In genomic region chr21:42833439-42833815, GRCh38 we compare ENCODE assay signal across 9 cellular contexts. TPM values are rescaled to one million over a fixed set of nuclear protein-coding genes. Genes with fewer than 3 reads are reported as not detected.
DNase-seq lines count a peak whose midpoint lies in the region; ATAC-seq, FAIRE-seq and TF ChIP-seq lines count a peak whose summit lies in the region.
"Had no signal": no experiment of that assay in that cellular context is flagged by ENCODE, and none has a peak within 500 bp of the region (broad histone marks: within the 10 kb centered on the region; RNA-seq: fewer than 3 reads in every experiment).

No MANE protein-coding gene starts in this region.

- H3K9me2 ChIP-seq in hepatocyte (replicated peaks; ENCODE audit: insufficient read depth), result no peaks in the 10 kb centered on the region

- H3K79me2 ChIP-seq in hepatocyte, result no peaks in the 10 kb centered on the region

- CTCF ChIA-PET in A549 (lab: Yijun Ruan, JAX), result interaction anchor here (0.7 to 1.1 kb wide), 2 partner anchors 41 to 194 kb away, joined by 3 read pairs; no protein-coding TSS in a partner anchor

- no peak for FAIRE-seq in A549 (lab: Jason Lieb, UNC)
- FAIRE-seq in GM19239 (lab: Jason Lieb, UNC), result peak; percentile 8

- no peak for TF ChIP-seq POLR2A in A549 (IDR thresholded peaks at IDR 0.05; ENCODE audit: low read length)

- TF ChIP-seq RAD21 in A549 (conservative IDR thresholded peaks at IDR 0.05 in 1 of 2, IDR thresholded peaks at IDR 0.05 in 1 of 2), result no peak

- 0 out of 3 replicates have a peak, but pooled peaks have one; percentile 23 for TF ChIP-seq CTCF in A549 (IDR thresholded peaks at IDR 0.05)
- peak; percentile 43 for TF ChIP-seq CTCF in hepatocyte (IDR thresholded peaks at IDR 0.05; ENCODE audit: poor library complexity)

- no peaks in the 10 kb centered on the region for H3K36me3 ChIP-seq in hepatocyte (replicated peaks; ENCODE audit: insufficient read depth, low read depth)

- no peak overlapping the region for H2AFZ ChIP-seq in hepatocyte

- no peaks in the 10 kb centered on the region for H3K4me1 ChIP-seq in A549
- no peaks in the 10 kb centered on the region for H3K4me1 ChIP-seq in hepatocyte (ENCODE audit: insufficient read depth)

- no peak for TF ChIP-seq EP300 in A549 (IDR thresholded peaks at IDR 0.05)

- H3K4me3 ChIP-seq in A549, result no peak overlapping the region
- H3K4me3 ChIP-seq in hepatocyte, result no peak overlapping the region
- H3K4me3 ChIP-seq: skin epidermis had no signal

- peak; percentile 62 to 65 for ATAC-seq in A549

- H4K20me1 ChIP-seq in hepatocyte (ENCODE audit: insufficient read depth, poor library complexity, severe bottlenecking), result no peaks in the 10 kb centered on the region

- DNase-seq in A549 (ENCODE audit: low read depth in 1 of 2, low spot score in 1 of 2) (peak; percentile 38 to 61), GM19239 (ENCODE audit: insufficient read length, low spot score) (no peak), NCI-H526 treated with DMSO at 0.1 percent for 48 hours (lab: John Stamatoyannopoulos, UW) (peak; percentile 61), hepatocyte (ENCODE audit: low spot score) (peak; percentile 55), foreskin melanocyte (no peak), middle frontal gyrus (ENCODE audit: extremely low spot score, low spot score) (no peak)
- peak; percentile 78 for DNase-seq in activated CD8-positive, alpha-beta memory T cell treated with anti-CD3 and anti-CD28 coated beads, Interleukin-2, amount 50 U/mL, for 48 hours
- peak; percentile 17 to 59 (median 33) for DNase-seq in stimulated activated CD4-positive, alpha-beta T cell treated with anti-CD3 and anti-CD28 coated beads, TNF-alpha, amount 100 ng/mL, for 24 hours (ENCODE audit: low read depth in 3 of 3)

- H3K27ac ChIP-seq in A549 (no peak overlapping the region), hepatocyte (no peak overlapping the region)
- H3K27ac ChIP-seq: skin epidermis had no signal

- H3K27me3 ChIP-seq in hepatocyte, result no peaks in the 10 kb centered on the region

- peaks cover 10% of the 10 kb centered on the region; the same call in 2 of the 3 replicates for H3K9me3 ChIP-seq in A549
- no peaks in the 10 kb centered on the region for H3K9me3 ChIP-seq in hepatocyte (ENCODE audit: low read depth)

- H3K4me2 ChIP-seq in A549 (no peak overlapping the region), hepatocyte (no peak overlapping the region)

- 47% methylated on average over 11 of the region's 11 CpGs for WGBS in A549 (ENCODE audit: missing lambda C conversion rate)
- 62% methylated on average over 11 of the region's 11 CpGs for WGBS in hepatocyte (ENCODE audit: low lambda C conversion rate, missing lambda C conversion rate)

- POLR2A ChIA-PET in A549 (lab: Yijun Ruan, JAX), result no interaction called here

TF ChIP-seq in A549, 52 proteins besides CTCF, POLR2A, EP300 and RAD21:
- TF ChIP-seq E2F6 (IDR thresholded peaks at IDR 0.05; ENCODE audit: borderline replicate concordance, low read depth) (peak; percentile 18; the same call in 1 of the 2 replicates), HOXB13 (CRISPR knock-in tag; IDR thresholded peaks at IDR 0.05; ENCODE audit: low read depth) (no peak), GATA3 (IDR thresholded peaks at IDR 0.05; ENCODE audit: borderline replicate concordance) (0 out of 2 replicates have a peak, but pooled peaks have one; percentile 10), MAX (IDR thresholded peaks at IDR 0.05) (peak; percentile 38; the same call in 1 of the 2 replicates), MAFK (IDR thresholded peaks at IDR 0.05; ENCODE audit: partially characterized antibody) (no peak)

RNA-seq across cellular contexts. Expression of gene WDR4, which starts 45.9 kb away (rescaled TPM):
- polyA plus RNA-seq in A549 (2011; rRNA removed), result 23.8 and 25.2 TPM in 2 replicates
- 55.9 and 56.2 TPM in 2 replicates for polyA plus RNA-seq in A549 (2012; cell fraction: cytosol; rRNA removed)
- 67.5 and 68.3 TPM in 2 replicates for polyA plus RNA-seq in A549 (2012; cell fraction: nucleus; rRNA removed)
- polyA plus RNA-seq in A549 (2017; fragmentation: RNase III; extraction: RNeasy Plus Mini Kit Qiagen cat#74134 plus additional on column Dnase treatment), result 32.2 to 36.0 TPM (median 35.0 TPM) in 3 replicates
- polyA minus RNA-seq in A549 (2011; rRNA and poly(A)+ RNA removed), result 34.0 and 39.9 TPM in 2 replicates
- 4.2 and 6.4 TPM in 2 replicates for total RNA-seq in hepatocyte
- 10.1 and 11.1 TPM in 2 replicates for polyA plus RNA-seq in hepatocyte

RNA-seq across cellular contexts. Expression of gene NDUFV3, which starts 59.7 kb away (rescaled TPM):
- 14.8 and 17.1 TPM in 2 replicates for polyA plus RNA-seq in A549 (2011; rRNA removed)
- polyA plus RNA-seq in A549 (2012; cell fraction: cytosol; rRNA removed), result 19.5 and 22.0 TPM in 2 replicates
- polyA plus RNA-seq in A549 (2012; cell fraction: nucleus; rRNA removed), result 13.3 and 14.3 TPM in 2 replicates
- 20.7 to 22.8 TPM (median 22.0 TPM) in 3 replicates for polyA plus RNA-seq in A549 (2017; fragmentation: RNase III; extraction: RNeasy Plus Mini Kit Qiagen cat#74134 plus additional on column Dnase treatment)
- 12.9 and 13.3 TPM in 2 replicates for polyA minus RNA-seq in A549 (2011; rRNA and poly(A)+ RNA removed)
- total RNA-seq in hepatocyte, result 31.9 and 34.1 TPM in 2 replicates
- 36.3 and 39.7 TPM in 2 replicates for polyA plus RNA-seq in hepatocyte

Comparison
In these comparisons a context has a peak if more than half of its experiments do, and no peak if none do; other contexts are left out.
1. DNase-seq: peak in A549 (2 of 2), NCI-H526 treated with DMSO at 0.1 percent for 48 hours (single experiment), activated CD8-positive, alpha-beta memory T cell treated with anti-CD3 and anti-CD28 coated beads, Interleukin-2, amount 50 U/mL, for 48 hours (single experiment), hepatocyte (single experiment) and stimulated activated CD4-positive, alpha-beta T cell treated with anti-CD3 and anti-CD28 coated beads, TNF-alpha, amount 100 ng/mL, for 24 hours (3 of 3); none in GM19239 (single experiment), foreskin melanocyte (single experiment) and middle frontal gyrus (single experiment).